ENCODE assay signal across 10 cellular contexts in genomic region chr1:90730247-90731022, GRCh38. TPM values are rescaled to one million over a fixed set of nuclear protein-coding genes. Genes with fewer than 3 reads are reported as not detected.
DNase-seq lines count a peak whose midpoint lies in the region; ATAC-seq, FAIRE-seq and TF ChIP-seq lines count a peak whose summit lies in the region.
"Had no signal": no experiment of that assay in that cellular context is flagged by ENCODE, and none has a peak within 500 bp of the region (broad histone marks: within the 10 kb centered on the region; RNA-seq: fewer than 3 reads in every experiment).

No MANE protein-coding gene starts in this region.

- H3K4me1 Mint-ChIP-seq in type B pancreatic cell (ENCODE audit: unreplicated experiment), result peaks cover 21% of the 10 kb centered on the region

- no peak for TF ChIP-seq POLR2A in H54 (IDR thresholded peaks at IDR 0.05; ENCODE audit: low read depth, low read length)

- intact Hi-C loops in right cardiac atrium (cut with DNase I), result no loop called here

- ATAC-seq in right cardiac atrium, result no peak
- ATAC-seq in HG03354 (IDR thresholded peaks at IDR 0.05; ENCODE audit: poor library complexity, severe bottlenecking, unreplicated experiment), result no peak

- DNase-seq in right cardiac atrium (no peak), right atrium auricular region (ENCODE audit: low spot score) (no peak), WERI-Rb-1 (peak; percentile 68), type B pancreatic cell (ENCODE audit: extremely low spot score, unreplicated experiment) (no peak), H54 (ENCODE audit: insufficient read length, low spot score) (no peak), GM03348 (ENCODE audit: low spot score) (no peak)

- H3K4me3 ChIP-seq in right cardiac atrium (ENCODE audit: low read length) (peak overlapping the region; percentile 33), right atrium auricular region (peak overlapping the region in 1 of 2 donors; percentile 22), WERI-Rb-1 (ENCODE audit: low read depth, low read length) (peak overlapping the region; percentile 88), iPS-15b (ENCODE audit: low read depth, low read length) (peak overlapping the region; percentile 48)

- H3K27ac Mint-ChIP-seq in type B pancreatic cell, result peak overlapping the region; percentile 25

- H3K9me3 ChIP-seq in right cardiac atrium (ENCODE audit: control insufficient read depth, low read length) (no peaks in the 10 kb centered on the region), right atrium auricular region (no peaks in the 10 kb centered on the region), WERI-Rb-1 (ENCODE audit: severe bottlenecking) (no peaks in the 10 kb centered on the region), iPS-15b (ENCODE audit: control insufficient read depth, insufficient read depth, low read length) (no peaks in the 10 kb centered on the region)

- H3K36me3 Mint-ChIP-seq in type B pancreatic cell, result no peaks in the 10 kb centered on the region

- no peak for FAIRE-seq in H54 (lab: Jason Lieb, UNC)

- H3K27ac ChIP-seq in right cardiac atrium (ENCODE audit: low read length) (no peak overlapping the region), right atrium auricular region (no peak overlapping the region), WERI-Rb-1 (peak overlapping the region; percentile 42; the same call in 1 of the 2 replicates)

- TF ChIP-seq CTCF in right atrium auricular region (IDR thresholded peaks at IDR 0.05) (no peak), WERI-Rb-1 (IDR thresholded peaks at IDR 0.05; ENCODE audit: low read depth, low read length) (no peak), type B pancreatic cell (conservative IDR thresholded peaks at IDR 0.05) (no peak)

- 3% methylated on average over 51 of the region's 51 CpGs for WGBS in right cardiac atrium

- peak overlapping the region; percentile 83 for H3K4me3 Mint-ChIP-seq in type B pancreatic cell

- H3K36me3 ChIP-seq in right atrium auricular region (no peaks in the 10 kb centered on the region), WERI-Rb-1 (no peaks in the 10 kb centered on the region), iPS-15b (ENCODE audit: control insufficient read depth, insufficient read depth, low read length) (no peaks in the 10 kb centered on the region)

- peaks cover 2% of the 10 kb centered on the region for H3K4me1 ChIP-seq in right cardiac atrium (ENCODE audit: control insufficient read depth, insufficient read depth, low read length)
- peaks cover 0 to 33% of the 10 kb centered on the region in 2 donors for H3K4me1 ChIP-seq in right atrium auricular region
- H3K4me1 ChIP-seq in iPS-15b (ENCODE audit: control insufficient read depth, insufficient read depth, low read length), result peaks cover 34% of the 10 kb centered on the region

- H3K27me3 ChIP-seq in right cardiac atrium (ENCODE audit: control insufficient read depth, insufficient read depth) (peaks cover 5% of the 10 kb centered on the region), right atrium auricular region (peaks cover 32 to 56% of the 10 kb centered on the region in 2 donors), WERI-Rb-1 (ENCODE audit: insufficient read depth, low read depth, severe bottlenecking) (no peaks in the 10 kb centered on the region), iPS-15b (ENCODE audit: control insufficient read depth, insufficient read depth, low read length) (peaks cover 90% of the 10 kb centered on the region)

- H3K9me3 Mint-ChIP-seq in type B pancreatic cell, result no peaks in the 10 kb centered on the region

- H3K27me3 Mint-ChIP-seq in type B pancreatic cell, result peaks cover 98% of the 10 kb centered on the region

- H3K9ac ChIP-seq in iPS-15b (ENCODE audit: low read depth, low read length), result no peak overlapping the region

RNA-seq across cellular contexts. Expression of gene BARHL2, which starts 13.3 kb away (rescaled TPM):
- total RNA-seq in right cardiac atrium, result not detected
- not detected for polyA plus RNA-seq in right cardiac atrium
- not detected for total RNA-seq in right atrium auricular region
- 14.8 TPM in 1 of 2 replicates, not detected in the other for total RNA-seq in type B pancreatic cell (ENCODE audit: low replicate concordance)
- total RNA-seq: Daoy had no signal
- polyA plus RNA-seq: adipose tissue had no signal
